Comparison of ENCODE assay signal across 27 cellular contexts in genomic region chr17:32795339-32795979, GRCh38.
DNase-seq lines count a peak whose midpoint lies in the region; ATAC-seq, FAIRE-seq and TF ChIP-seq lines count a peak whose summit lies in the region.
"Had no signal": no experiment of that assay in that cellular context is flagged by ENCODE, and none has a peak within 500 bp of the region (broad histone marks: within the 10 kb centered on the region; RNA-seq: fewer than 3 reads in every experiment).

No MANE protein-coding gene starts in this region.

- H3K9me2 ChIP-seq in hepatocyte (replicated peaks; ENCODE audit: insufficient read depth) = no peaks in the 10 kb centered on the region

- H3K27me3 ChIP-seq in ascending aorta (no peaks in the 10 kb centered on the region), hepatocyte (no peaks in the 10 kb centered on the region), small intestine (ENCODE audit: control insufficient read depth in 2 of 2, insufficient read depth in 2 of 2, low read length in 2 of 2) (no peaks in the 10 kb centered on the region)
- H3K27me3 ChIP-seq: heart right ventricle, neutrophil, sigmoid colon, upper lobe of right lung had no signal

- no peak overlapping the region for H2AFZ ChIP-seq in hepatocyte

- H3K4me2 ChIP-seq in hepatocyte = peak overlapping the region; percentile 38

- no peak for FAIRE-seq in small intestine (lab: Jason Lieb, UNC)
- FAIRE-seq: D721Med had no signal

- intact Hi-C loops in ascending aorta (cut with DNase I) = no loop called here

- no peaks in the 10 kb centered on the region for H4K20me1 ChIP-seq in hepatocyte (ENCODE audit: insufficient read depth, poor library complexity, severe bottlenecking)

- peak; percentile 17 for DNase-seq in MV-4-11 (lab: John Stamatoyannopoulos, UW)
- DNase-seq in ascending aorta (ENCODE audit: low spot score in 2 of 2) = no peak
- peak; percentile 16 for DNase-seq in hepatocyte (ENCODE audit: low spot score)
- DNase-seq in small intestine = peak; percentile 78
- DNase-seq in activated CD4-positive, alpha-beta T cell treated with anti-CD3 and anti-CD28 coated beads, Interleukin-2, amount 50 U/mL, for 1 hour = no peak
- no peak for DNase-seq in RPMI8226
- DNase-seq: activated CD4-positive, alpha-beta T cell treated with anti-CD3 and anti-CD28 coated beads, Interleukin-2, amount 10 ng/mL, durations not matched to agents 7 days and 5 days; activated T-cell treated with anti-CD3 and anti-CD28 coated beads, Interleukin-2, amount 50 U/mL, for 4 hours; C1 segment of cervical spinal cord; effector CD8-positive, alpha-beta T cell; foreskin fibroblast; heart right ventricle; HFFc6; IMR-90; kidney glomerular epithelial cell; NCI-H1436; NCI-H2107; NCI-H748 treated with DMSO at 0.1 percent for 48 hours; sigmoid colon; stimulated activated naive B cell treated with anti-CD40 and anti-IgM and Interleukin-4, amounts not matched to agents 10 μg/mL and 1 μg/mL and 100 μg/mL, for 72 hours; upper lobe of right lung; WERI-Rb-1 had no signal

- H3K27ac ChIP-seq in ascending aorta (peak overlapping the region; percentile 53 to 62), hepatocyte (peak overlapping the region; percentile 61), small intestine (ENCODE audit: low read depth in 1 of 2, low read length in 1 of 2) (peak overlapping the region; percentile 85 to 95)
- H3K27ac ChIP-seq: heart right ventricle, neutrophil, sigmoid colon, upper lobe of right lung, WERI-Rb-1 had no signal

- H3K4me3 ChIP-seq in ascending aorta (no peak overlapping the region), hepatocyte (no peak overlapping the region), small intestine (ENCODE audit: low read depth in 1 of 2, low read length in 2 of 2) (no peak overlapping the region)
- H3K4me3 ChIP-seq: heart right ventricle, lung, sigmoid colon, upper lobe of right lung had no signal

- WGBS in hepatocyte (ENCODE audit: low lambda C conversion rate, missing lambda C conversion rate) = 84% methylated on average over 11 of the region's 11 CpGs
- 48 to 71% (median 61%) methylated on average over 11 of the region's 11 CpGs for WGBS in small intestine, 3 donors

- TF ChIP-seq CTCF in ascending aorta (IDR thresholded peaks at IDR 0.05) = no peak
- no peak for TF ChIP-seq CTCF in hepatocyte (IDR thresholded peaks at IDR 0.05; ENCODE audit: poor library complexity)

- H3K4me1 ChIP-seq in ascending aorta = peaks cover 0 to 39% of the 10 kb centered on the region in 2 donors
- peaks cover 4% of the 10 kb centered on the region for H3K4me1 ChIP-seq in hepatocyte (ENCODE audit: insufficient read depth)
- H3K4me1 ChIP-seq in small intestine (ENCODE audit: control insufficient read depth in 2 of 2, insufficient read depth in 1 of 2, low read depth in 1 of 2, low read length in 1 of 2) = peaks cover 3 to 5% of the 10 kb centered on the region in 2 donors
- H3K4me1 ChIP-seq: upper lobe of right lung had no signal

- no peak for ATAC-seq in HG02798 (IDR thresholded peaks at IDR 0.05; ENCODE audit: poor library complexity, unreplicated experiment)
- ATAC-seq: activated T-cell treated with anti-CD3 and anti-CD28 coated beads, Interleukin-2, amount 50 U/mL, for 4 hours; heart right ventricle; SK-N-SH treated with all-trans-retinoic acid at 6 μM for 48 hours; stimulated activated naive B cell treated with anti-CD40 and anti-IgM and Interleukin-4, amounts not matched to agents 10 μg/mL and 1 μg/mL and 100 μg/mL, for 72 hours; upper lobe of right lung had no signal

- H3K36me3 ChIP-seq in ascending aorta (no peaks in the 10 kb centered on the region), hepatocyte (replicated peaks; ENCODE audit: insufficient read depth, low read depth) (no peaks in the 10 kb centered on the region), small intestine (ENCODE audit: control insufficient read depth in 2 of 2, insufficient read depth in 2 of 2, low read length in 2 of 2) (peaks cover 0 to 2% of the 10 kb centered on the region in 2 donors)
- H3K36me3 ChIP-seq: heart right ventricle, neutrophil, sigmoid colon, upper lobe of right lung, WERI-Rb-1 had no signal

- H3K79me2 ChIP-seq in hepatocyte = peaks cover 36% of the 10 kb centered on the region

- H3K9me3 ChIP-seq in ascending aorta (no peaks in the 10 kb centered on the region), hepatocyte (ENCODE audit: low read depth) (no peaks in the 10 kb centered on the region), small intestine (ENCODE audit: control insufficient read depth, low read depth) (no peaks in the 10 kb centered on the region)
- H3K9me3 ChIP-seq: heart right ventricle, neutrophil, sigmoid colon, upper lobe of right lung had no signal

Comparison
In these comparisons a context has a peak if more than half of its experiments do, and no peak if none do; other contexts are left out.
1. DNase-seq: peak in MV-4-11 (single experiment), hepatocyte (single experiment) and small intestine (single experiment); none in ascending aorta (0 of 2), activated CD4-positive, alpha-beta T cell treated with anti-CD3 and anti-CD28 coated beads, Interleukin-2, amount 50 U/mL, for 1 hour (single experiment) and RPMI8226 (single experiment).
2. Peak in every context shown above with its lines, with median percentiles within 50 percentile points of each other: H3K27ac ChIP-seq.